ENCODE assay signal across 14 cellular contexts in genomic region chr16:14353340-14353739, GRCh38.
"Had no signal": no experiment of that assay in that cellular context is flagged by ENCODE, and none has a peak within 500 bp of the region (broad histone marks: within the 10 kb centered on the region; RNA-seq: fewer than 3 reads in every experiment).

No MANE protein-coding gene starts in this region.

- H3K27ac ChIP-seq: esophagus squamous epithelium, lower lobe of right lung, parathyroid adenoma, sigmoid colon, stomach, VCaP had no signal

- H3K4me3 ChIP-seq: esophagus squamous epithelium, lower lobe of right lung, sigmoid colon, stomach had no signal

- H3K9ac ChIP-seq: parathyroid adenoma had no signal

- ATAC-seq: left cardiac atrium; lower lobe of right lung; stimulated activated effector memory CD8-positive, alpha-beta T cell treated with anti-CD3 and anti-CD28 coated beads, Interleukin-12 subunit alpha, Interleukin-12 subunit beta, amount 100 ng/mL, for 72 hours had no signal

- H3K79me2 ChIP-seq: parathyroid adenoma had no signal

- H3K36me3 ChIP-seq: esophagus squamous epithelium, lower lobe of right lung, sigmoid colon, stomach had no signal

- H3K9me3 ChIP-seq: esophagus squamous epithelium, lower lobe of right lung, sigmoid colon, stomach had no signal

- H3K4me1 ChIP-seq: lower lobe of right lung, parathyroid adenoma had no signal

- H3K27me3 ChIP-seq: esophagus squamous epithelium, sigmoid colon had no signal

- DNase-seq: activated CD4-positive, alpha-beta T cell treated with anti-CD3 and anti-CD28 coated beads, Interleukin-2, amount 50 U/mL, for 4 hours; activated gamma-delta T cell treated with Interleukin-2 at 50 U/mL for 16 hours; activated naive CD8-positive, alpha-beta T cell treated with anti-CD3 and anti-CD28 coated beads for 36 hours; amniotic stem cell; effector memory CD4-positive, alpha-beta T cell; esophagus squamous epithelium; left cardiac atrium; lower lobe of right lung; sigmoid colon; stimulated activated CD4-positive, alpha-beta T cell treated with anti-CD3 and anti-CD28 coated beads, Interleukin-4, amount 100 ng/mL, for 24 hours; stomach had no signal

- H2AFZ ChIP-seq: parathyroid adenoma had no signal
